Comparison of ENCODE assay signal across 13 cellular contexts in genomic region chr4:111959202-111959601, GRCh38.
DNase-seq lines count a peak whose midpoint lies in the region; ATAC-seq, FAIRE-seq and TF ChIP-seq lines count a peak whose summit lies in the region.
"Had no signal": no experiment of that assay in that cellular context is flagged by ENCODE, and none has a peak within 500 bp of the region (broad histone marks: within the 10 kb centered on the region; RNA-seq: fewer than 3 reads in every experiment).

No MANE protein-coding gene starts in this region.

- no peaks in the 10 kb centered on the region for H3K4me1 Mint-ChIP-seq in naive thymus-derived CD4-positive, alpha-beta T cell
- H3K4me1 Mint-ChIP-seq in GM23338, result no peaks in the 10 kb centered on the region
- H3K4me1 Mint-ChIP-seq in activated T-cell treated with anti-CD3 and anti-CD28 coated beads, Interleukin-2, amount 50 U/mL, for 4 hours (ENCODE audit: low read depth), result no peaks in the 10 kb centered on the region
- H3K4me1 Mint-ChIP-seq: stimulated activated naive CD8-positive, alpha-beta T cell treated with anti-CD3 and anti-CD28 coated beads, Interleukin-15, amount 100 ng/mL, for 72 hours had no signal

- H3K4me3 ChIP-seq in naive thymus-derived CD4-positive, alpha-beta T cell (ENCODE audit: low read length), result no peak overlapping the region
- H3K4me3 ChIP-seq in GM23338 (no peak overlapping the region), thyroid gland (replicated peaks in 1 of 3) (no peak overlapping the region), pancreas (no peak overlapping the region)
- H3K4me3 ChIP-seq: left ventricle myocardium inferior had no signal

- H3F3A ChIP-seq in GM23338 (replicated peaks; ENCODE audit: low read depth), result no peaks in the 10 kb centered on the region

- no peak overlapping the region for H3K4me2 ChIP-seq in GM23338

- H3K36me3 ChIP-seq in naive thymus-derived CD4-positive, alpha-beta T cell (ENCODE audit: control insufficient read depth in 2 of 3, insufficient read depth in 3 of 3, low read length in 3 of 3), result no peaks in the 10 kb centered on the region
- H3K36me3 ChIP-seq in GM23338 (ENCODE audit: insufficient read depth) (no peaks in the 10 kb centered on the region), thyroid gland (no peaks in the 10 kb centered on the region), pancreas (no peaks in the 10 kb centered on the region)
- H3K36me3 ChIP-seq: left ventricle myocardium inferior had no signal

- intact Hi-C loops in naive thymus-derived CD4-positive, alpha-beta T cell (cut with micrococcal nuclease), result no loop called here
- intact Hi-C loops in thyroid gland (cut with DNase I) (no loop called here), pancreas (cut with DNase I) (no loop called here)

- CTCF ChIA-PET in naive thymus-derived CD4-positive, alpha-beta T cell (lab: Charles Lee), result no interaction called here

- no peaks in the 10 kb centered on the region for H3K79me2 ChIP-seq in GM23338 (replicated peaks; ENCODE audit: insufficient read depth)

- H2AFZ ChIP-seq in GM23338, result no peak overlapping the region

- H3K27me3 Mint-ChIP-seq in naive thymus-derived CD4-positive, alpha-beta T cell, result no peaks in the 10 kb centered on the region
- H3K27me3 Mint-ChIP-seq in GM23338 (ENCODE audit: insufficient read depth, low read depth, poor library complexity), result no peaks in the 10 kb centered on the region
- H3K27me3 Mint-ChIP-seq in activated T-cell treated with anti-CD3 and anti-CD28 coated beads, Interleukin-2, amount 50 U/mL, for 4 hours (ENCODE audit: low read depth), result no peaks in the 10 kb centered on the region
- H3K27me3 Mint-ChIP-seq: stimulated activated naive CD8-positive, alpha-beta T cell treated with anti-CD3 and anti-CD28 coated beads, Interleukin-15, amount 100 ng/mL, for 72 hours had no signal

- H4K20me1 ChIP-seq in GM23338 (replicated peaks; ENCODE audit: insufficient read depth), result no peaks in the 10 kb centered on the region

- H3K27me3 ChIP-seq in naive thymus-derived CD4-positive, alpha-beta T cell (ENCODE audit: control insufficient read depth in 2 of 2, insufficient read depth in 2 of 2, low read length in 2 of 2), result no peaks in the 10 kb centered on the region
- H3K27me3 ChIP-seq in GM23338 (ENCODE audit: insufficient read depth), result no peaks in the 10 kb centered on the region
- no peaks in the 10 kb centered on the region for H3K27me3 ChIP-seq in thyroid gland
- H3K27me3 ChIP-seq in pancreas, result no peaks in the 10 kb centered on the region

- no peak for TF ChIP-seq CTCF in GM23338 (conservative IDR thresholded peaks at IDR 0.05; ENCODE audit: low read depth in 2 of 2)
- no peak for TF ChIP-seq CTCF in thyroid gland (IDR thresholded peaks at IDR 0.05)
- TF ChIP-seq CTCF in pancreas (IDR thresholded peaks at IDR 0.05), result no peak

- FAIRE-seq in pancreas (lab: Jason Lieb, UNC), result no peak

- no peak for TF ChIP-seq POLR2A in thyroid gland (IDR thresholded peaks at IDR 0.05)

- no peak overlapping the region for H3K27ac ChIP-seq in naive thymus-derived CD4-positive, alpha-beta T cell (ENCODE audit: low read depth, low read length)
- no peak overlapping the region for H3K27ac ChIP-seq in GM23338 (ENCODE audit: low read depth)
- H3K27ac ChIP-seq in thyroid gland, result no peak overlapping the region
- H3K27ac ChIP-seq in pancreas, result no peak overlapping the region
- H3K27ac ChIP-seq: HL-60, left ventricle myocardium inferior had no signal

- H3K4me3 Mint-ChIP-seq in naive thymus-derived CD4-positive, alpha-beta T cell, result no peak overlapping the region
- no peak overlapping the region for H3K4me3 Mint-ChIP-seq in GM23338
- H3K4me3 Mint-ChIP-seq in activated T-cell treated with anti-CD3 and anti-CD28 coated beads, Interleukin-2, amount 50 U/mL, for 4 hours, result no peak overlapping the region
- H3K4me3 Mint-ChIP-seq: stimulated activated naive CD8-positive, alpha-beta T cell treated with anti-CD3 and anti-CD28 coated beads, Interleukin-15, amount 100 ng/mL, for 72 hours had no signal

- H3K4me1 ChIP-seq in naive thymus-derived CD4-positive, alpha-beta T cell (ENCODE audit: control insufficient read depth in 2 of 2, insufficient read depth in 2 of 2, low read length in 2 of 2), result no peaks in the 10 kb centered on the region
- no peaks in the 10 kb centered on the region for H3K4me1 ChIP-seq in GM23338 (ENCODE audit: insufficient read depth)
- no peaks in the 10 kb centered on the region for H3K4me1 ChIP-seq in thyroid gland
- H3K4me1 ChIP-seq in pancreas, result no peaks in the 10 kb centered on the region
- H3K4me1 ChIP-seq: left ventricle myocardium inferior had no signal

- no peaks in the 10 kb centered on the region for H3K36me3 Mint-ChIP-seq in naive thymus-derived CD4-positive, alpha-beta T cell
- no peaks in the 10 kb centered on the region for H3K36me3 Mint-ChIP-seq in GM23338 (ENCODE audit: low read depth)
- H3K36me3 Mint-ChIP-seq in activated T-cell treated with anti-CD3 and anti-CD28 coated beads, Interleukin-2, amount 50 U/mL, for 4 hours (ENCODE audit: insufficient read depth), result no peaks in the 10 kb centered on the region

- no peaks in the 10 kb centered on the region for H3K9me3 ChIP-seq in naive thymus-derived CD4-positive, alpha-beta T cell (ENCODE audit: control insufficient read depth in 2 of 3, low read length in 3 of 3)
- no peaks in the 10 kb centered on the region for H3K9me3 ChIP-seq in thyroid gland
- H3K9me3 ChIP-seq in pancreas, result no peaks in the 10 kb centered on the region
- H3K9me3 ChIP-seq: left ventricle myocardium inferior had no signal

- DNase-seq in T1000 (lab: John Stamatoyannopoulos, UW), result peak; percentile 55
- no peak for DNase-seq in naive thymus-derived CD4-positive, alpha-beta T cell
- no peak for DNase-seq in GM23338 (ENCODE audit: low spot score)
- no peak for DNase-seq in activated T-cell treated with anti-CD3 and anti-CD28 coated beads, Interleukin-2, amount 50 U/mL, for 4 hours
- no peak for DNase-seq in thyroid gland
- no peak for DNase-seq in pancreas
- DNase-seq: cortex of kidney; left ventricle myocardium inferior; right cardiac atrium; stimulated activated naive CD8-positive, alpha-beta T cell treated with anti-CD3 and anti-CD28 coated beads, Interleukin-15, amount 100 ng/mL, for 72 hours had no signal

- peaks cover 0 to 4% (median 0%) of the 10 kb centered on the region in 11 donors for H3K9me3 Mint-ChIP-seq in naive thymus-derived CD4-positive, alpha-beta T cell
- no peaks in the 10 kb centered on the region for H3K9me3 Mint-ChIP-seq in GM23338
- no peaks in the 10 kb centered on the region for H3K9me3 Mint-ChIP-seq in activated T-cell treated with anti-CD3 and anti-CD28 coated beads, Interleukin-2, amount 50 U/mL, for 4 hours
- H3K9me3 Mint-ChIP-seq: stimulated activated naive CD8-positive, alpha-beta T cell treated with anti-CD3 and anti-CD28 coated beads, Interleukin-15, amount 100 ng/mL, for 72 hours had no signal

- peak; percentile 45 for ATAC-seq in GM18868 (IDR thresholded peaks at IDR 0.05; ENCODE audit: unreplicated experiment)
- ATAC-seq in HG03196 (IDR thresholded peaks at IDR 0.05; ENCODE audit: unreplicated experiment), result peak; percentile 34
- peak; percentile 10 for ATAC-seq in naive thymus-derived CD4-positive, alpha-beta T cell
- ATAC-seq in GM23338, result no peak
- ATAC-seq in activated T-cell treated with anti-CD3 and anti-CD28 coated beads, Interleukin-2, amount 50 U/mL, for 4 hours, result no peak
- ATAC-seq in pancreas, result no peak
- ATAC-seq: right cardiac atrium; stimulated activated naive CD8-positive, alpha-beta T cell treated with anti-CD3 and anti-CD28 coated beads, Interleukin-15, amount 100 ng/mL, for 72 hours had no signal

- 50 to 52% methylated on average over 1 of the region's 1 CpG for WGBS in thyroid gland, 2 donors
- 38 to 39% methylated on average over 1 of the region's 1 CpG for WGBS in pancreas, 2 donors

- H3K27ac Mint-ChIP-seq in naive thymus-derived CD4-positive, alpha-beta T cell, result no peak overlapping the region
- H3K27ac Mint-ChIP-seq in GM23338, result no peak overlapping the region
- H3K27ac Mint-ChIP-seq: stimulated activated naive CD8-positive, alpha-beta T cell treated with anti-CD3 and anti-CD28 coated beads, Interleukin-15, amount 100 ng/mL, for 72 hours had no signal

- no peaks in the 10 kb centered on the region; the same call in 1 of the 2 replicates for H3K9me2 ChIP-seq in GM23338 (ENCODE audit: insufficient read depth)

- POLR2A ChIA-PET in naive thymus-derived CD4-positive, alpha-beta T cell (lab: Charles Lee), result no interaction called here

TF ChIP-seq in GM23338, 12 proteins besides CTCF, POLR2A, EP300 and RAD21 (continues in another document):
- TF ChIP-seq JUNB (IDR thresholded peaks at IDR 0.05; ENCODE audit: unreplicated experiment) (no peak), EZH2phosphoT487 (IDR thresholded peaks at IDR 0.05; ENCODE audit: unreplicated experiment) (no peak), STAT1 (IDR thresholded peaks at IDR 0.05; ENCODE audit: unreplicated experiment) (no peak), CREB1 (CRISPR knock-in tag; IDR thresholded peaks at IDR 0.05; ENCODE audit: low read depth) (no peak), ETS1 (IDR thresholded peaks at IDR 0.05) (no peak), NANOG (IDR thresholded peaks at IDR 0.05; ENCODE audit: borderline replicate concordance) (no peak)

Comparison
In these comparisons a context has a peak if more than half of its experiments do, and no peak if none do; other contexts are left out.
1. ATAC-seq: peak in GM18868 (single experiment), HG03196 (single experiment) and naive thymus-derived CD4-positive, alpha-beta T cell (single experiment); none in GM23338 (single experiment), activated T-cell treated with anti-CD3 and anti-CD28 coated beads, Interleukin-2, amount 50 U/mL, for 4 hours (0 of 2) and pancreas (0 of 4).